In the genomic region with DNA sequence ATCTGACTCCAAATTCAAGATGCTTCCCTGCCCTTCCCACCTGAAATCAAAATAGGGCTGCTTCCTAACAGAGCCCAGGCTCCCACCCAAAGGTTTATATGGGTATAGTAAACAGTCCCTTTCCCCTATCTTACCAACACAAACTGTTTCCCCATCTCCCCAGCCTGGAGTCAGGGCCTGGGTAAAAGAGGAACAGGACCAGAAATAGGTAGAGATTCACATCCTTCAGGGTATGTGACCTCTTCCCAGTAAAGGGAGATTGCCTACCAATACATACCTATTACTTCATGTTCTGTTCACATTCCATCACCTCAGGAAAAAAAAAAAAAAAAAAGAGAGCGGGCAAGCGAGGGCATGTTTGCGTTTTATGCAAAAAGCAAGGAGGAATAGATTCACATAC, we compare ENCODE assay signal across 12 cellular contexts. TPM values are rescaled to one million over a fixed set of nuclear protein-coding genes. Genes with fewer than 3 reads are reported as not detected.
A peak's percentile ranks its signal among the peaks of the same experiment; 100 is the strongest.
DNase-seq lines count a peak whose midpoint lies in the region; ATAC-seq, FAIRE-seq and TF ChIP-seq lines count a peak whose summit lies in the region.
"Had no signal": no experiment of that assay in that cellular context is flagged by ENCODE, and none has a peak within 500 bp of the region (broad histone marks: within the 10 kb centered on the region; RNA-seq: fewer than 3 reads in every experiment).

No MANE protein-coding gene starts in this region.

- no peak overlapping the region for H3K27ac Mint-ChIP-seq in T-helper 17 cell

- no peak overlapping the region for H3K9ac ChIP-seq in iPS-15b (ENCODE audit: low read depth, low read length)
- no peak overlapping the region for H3K9ac ChIP-seq in mesendoderm (ENCODE audit: low read length)

- H3K4me3 Mint-ChIP-seq in T-helper 17 cell, result peak overlapping the region; percentile 25

- H2BK120ac ChIP-seq in mesendoderm (ENCODE audit: low read depth, low read length), result no peak overlapping the region

- no peak overlapping the region for H3K27ac ChIP-seq in ACC112 (ENCODE audit: low read depth, low read length)
- no peak overlapping the region for H3K27ac ChIP-seq in mesendoderm (ENCODE audit: low read depth, low read length)

- H2BK5ac ChIP-seq in mesendoderm (ENCODE audit: low read length), result no peak overlapping the region

- no peak overlapping the region for H2AK5ac ChIP-seq in mesendoderm (ENCODE audit: low read length)

- H3K36me3 ChIP-seq in ACC112 (ENCODE audit: insufficient read depth, low read length) (no peaks in the 10 kb centered on the region), iPS-15b (ENCODE audit: control insufficient read depth, insufficient read depth, low read length) (no peaks in the 10 kb centered on the region), mesendoderm (ENCODE audit: control insufficient read depth, insufficient read depth, low read length) (no peaks in the 10 kb centered on the region)
- H3K36me3 ChIP-seq: colonic mucosa had no signal

- no peaks in the 10 kb centered on the region for H3K79me2 ChIP-seq in ACC112 (ENCODE audit: control insufficient read depth, insufficient read depth, low read length, unreplicated experiment)
- no peaks in the 10 kb centered on the region for H3K79me2 ChIP-seq in mesendoderm (ENCODE audit: control insufficient read depth, insufficient read depth, low read length)

- H3K23ac ChIP-seq in mesendoderm (ENCODE audit: low read length), result no peak overlapping the region

- no peak for DNase-seq in GM12891 (ENCODE audit: insufficient read length, low spot score)
- no peak for DNase-seq in T-helper 17 cell
- DNase-seq in mesendoderm, result no peak
- no peak for DNase-seq in HK-2 (ENCODE audit: unreplicated experiment)
- DNase-seq: colonic mucosa; islet precursor cell; Kasumi-1; NK-92 treated with Interleukin-12 subunit alpha and Interleukin-12 subunit beta, amount 100 ng/mL, for 24 hours had no signal

- H3K4me3 ChIP-seq in ACC112 (ENCODE audit: low read depth, low read length), result peak overlapping the region; percentile 66
- H3K4me3 ChIP-seq in iPS-15b (ENCODE audit: low read depth, low read length), result peak overlapping the region; percentile 71
- no peak overlapping the region for H3K4me3 ChIP-seq in mesendoderm (ENCODE audit: low read length)

- H3K56ac ChIP-seq in mesendoderm (ENCODE audit: low read length), result no peak overlapping the region

- H3K4me1 ChIP-seq in ACC112 (ENCODE audit: control insufficient read depth, insufficient read depth, low read length, unreplicated experiment) (no peaks in the 10 kb centered on the region), iPS-15b (ENCODE audit: control insufficient read depth, insufficient read depth, low read length) (no peaks in the 10 kb centered on the region), mesendoderm (ENCODE audit: control insufficient read depth, low read depth, low read length) (no peaks in the 10 kb centered on the region)
- H3K4me1 ChIP-seq: colonic mucosa had no signal

- WGBS in mesendoderm (ENCODE audit: extremely low coverage, insufficient coverage, low lambda C conversion rate), result no CpG with 5 or more reads among the region's 3 CpGs

- H3K27me3 Mint-ChIP-seq in T-helper 17 cell, result peaks cover 10% of the 10 kb centered on the region

- ATAC-seq in T-helper 17 cell (no peak), HG02840 (IDR thresholded peaks at IDR 0.05; ENCODE audit: low FRiP score, unreplicated experiment) (no peak), HG03108 (IDR thresholded peaks at IDR 0.05; ENCODE audit: unreplicated experiment) (no peak)

- no peaks in the 10 kb centered on the region for H3K79me1 ChIP-seq in mesendoderm (ENCODE audit: low read length)

- no peak for TF ChIP-seq POLR2A in GM12891 (IDR thresholded peaks at IDR 0.05; ENCODE audit: low read depth, low read length)

- no peak for FAIRE-seq in GM12891 (lab: Jason Lieb, UNC)

- H4K8ac ChIP-seq in mesendoderm (ENCODE audit: low read depth, low read length), result no peak overlapping the region

- peaks cover 2% of the 10 kb centered on the region for H3K36me3 Mint-ChIP-seq in T-helper 17 cell (ENCODE audit: low read depth)

- no peaks in the 10 kb centered on the region for H3K27me3 ChIP-seq in ACC112 (ENCODE audit: insufficient read depth, low read length)
- peaks cover 2% of the 10 kb centered on the region for H3K27me3 ChIP-seq in iPS-15b (ENCODE audit: control insufficient read depth, insufficient read depth, low read length)
- no peaks in the 10 kb centered on the region for H3K27me3 ChIP-seq in mesendoderm (ENCODE audit: insufficient read depth, low read length, poor library complexity)
- H3K27me3 ChIP-seq: colonic mucosa had no signal

- H3K4me2 ChIP-seq in mesendoderm (ENCODE audit: low read length), result no peak overlapping the region

- H3K4me1 Mint-ChIP-seq in T-helper 17 cell, result no peaks in the 10 kb centered on the region

- H2AFZ ChIP-seq in ACC112 (ENCODE audit: low read length, unreplicated experiment), result no peak overlapping the region

- H3K18ac ChIP-seq in mesendoderm (ENCODE audit: low read length), result no peak overlapping the region

- no peak overlapping the region for H2BK15ac ChIP-seq in mesendoderm (replicated peaks; ENCODE audit: low read depth)

- no peak overlapping the region for H3K4ac ChIP-seq in mesendoderm (ENCODE audit: low read depth, low read length)

- H3K9me3 ChIP-seq in T-helper 17 cell (ENCODE audit: control insufficient read depth, low read length, poor library complexity, severe bottlenecking) (no peaks in the 10 kb centered on the region), iPS-15b (ENCODE audit: control insufficient read depth, insufficient read depth, low read length) (no peaks in the 10 kb centered on the region)
- H3K9me3 ChIP-seq: colonic mucosa had no signal

- no peak overlapping the region for H4K5ac ChIP-seq in mesendoderm (ENCODE audit: low read length)

TF ChIP-seq in GM12891, 5 proteins besides CTCF, POLR2A, EP300 and RAD21:
- TF ChIP-seq POLR2AphosphoS5 (IDR thresholded peaks at IDR 0.05; ENCODE audit: low read depth, low read length) (no peak), PAX5 (IDR thresholded peaks at IDR 0.05; ENCODE audit: insufficient read depth, low read length, severe bottlenecking) (no peak), SPI1 (IDR thresholded peaks at IDR 0.05; ENCODE audit: low read depth, low read length) (peak; percentile 59), TAF1 (IDR thresholded peaks at IDR 0.05; ENCODE audit: low read depth, low read length) (no peak)

RNA-seq across cellular contexts. Expression of a gene that starts 9.7 kb away (rescaled TPM):
- 12.8 TPM for polyA plus RNA-seq in GM12891 (2012; ENCODE audit: low read depth, missing spikeins)
- 1 to 10 TPM; 2.0 to 2.8 TPM for total RNA-seq in T-helper 17 cell
- 19.6 TPM for polyA plus RNA-seq in mesendoderm (2013, experiment 1 of 2)
- 20.2 TPM for polyA plus RNA-seq in mesendoderm (2013, experiment 2 of 2)

RNA-seq across cellular contexts. Expression of a gene that starts 54.5 kb away (rescaled TPM):
- 0.01 TPM for polyA plus RNA-seq in GM12891 (2012; ENCODE audit: low read depth, missing spikeins)
- total RNA-seq in T-helper 17 cell, result not detected
- 0.08 TPM for polyA plus RNA-seq in mesendoderm (2013, experiment 1 of 2)
- polyA plus RNA-seq in mesendoderm (2013, experiment 2 of 2), result 0.13 TPM
